9 cellular contexts compared by ENCODE assay signal in genomic region chr13:91375119-91375729, GRCh38. TPM values are rescaled to one million over a fixed set of nuclear protein-coding genes. Genes with fewer than 3 reads are reported as not detected.
DNase-seq lines count a peak whose midpoint lies in the region; ATAC-seq and TF ChIP-seq lines count a peak whose summit lies in the region.
"Had no signal": no experiment of that assay in that cellular context is flagged by ENCODE, and none has a peak within 500 bp of the region (broad histone marks: within the 10 kb centered on the region; RNA-seq: fewer than 3 reads in every experiment).

No MANE protein-coding gene starts in this region.

- H3K4me1 ChIP-seq in CD8-positive, alpha-beta memory T cell (ENCODE audit: insufficient read depth, low read length), result no peaks in the 10 kb centered on the region

- TF ChIP-seq CTCF in CD4-positive, alpha-beta T cell (IDR thresholded peaks at IDR 0.05), result peak; percentile 44
- peak; percentile 67 for TF ChIP-seq CTCF in fibroblast of pulmonary artery (IDR thresholded peaks at IDR 0.05; ENCODE audit: low read length, missing control alignments)

- CTCF ChIA-PET in CD4-positive, alpha-beta T cell (lab: Charles Lee), result no interaction called here
- CTCF ChIA-PET in CD8-positive, alpha-beta memory T cell (lab: Charles Lee), result interaction anchor here (1.1 to 1.4 kb wide), 2 partner anchors 31 to 62 kb away, joined by 3 to 4 read pairs; no protein-coding TSS in a partner anchor

- H3K36me3 ChIP-seq in CD8-positive, alpha-beta memory T cell (ENCODE audit: insufficient read depth, low read length), result no peaks in the 10 kb centered on the region

- H3K9me3 Mint-ChIP-seq in CD4-positive, alpha-beta T cell, result no peaks in the 10 kb centered on the region
- H3K9me3 Mint-ChIP-seq in CD8-positive, alpha-beta memory T cell, result peaks cover 0 to 1% (median 0%) of the 10 kb centered on the region in 5 donors
- H3K9me3 Mint-ChIP-seq: naive thymus-derived CD8-positive, alpha-beta T cell had no signal

- POLR2A ChIA-PET in CD4-positive, alpha-beta T cell (lab: Charles Lee), result no interaction called here
- POLR2A ChIA-PET in CD8-positive, alpha-beta memory T cell (lab: Charles Lee), result no interaction called here

- peaks cover 12% of the 10 kb centered on the region for H3K27me3 Mint-ChIP-seq in CD4-positive, alpha-beta T cell
- peaks cover 4 to 14% of the 10 kb centered on the region in 2 donors for H3K27me3 Mint-ChIP-seq in CD8-positive, alpha-beta memory T cell

- H3K27me3 ChIP-seq in CD4-positive, alpha-beta T cell (ENCODE audit: control insufficient read depth, insufficient read depth, low read length), result no peaks in the 10 kb centered on the region
- no peaks in the 10 kb centered on the region for H3K27me3 ChIP-seq in CD8-positive, alpha-beta memory T cell (ENCODE audit: insufficient read depth, low read length, poor library complexity, severe bottlenecking)

- no peak for DNase-seq in CD4-positive, alpha-beta T cell
- DNase-seq in OCI-M1 (lab: John Stamatoyannopoulos, UW), result peak; percentile 79
- DNase-seq in fibroblast of pulmonary artery (ENCODE audit: low read depth), result peak; percentile 36
- no peak for DNase-seq in NCI-H1694 (lab: John Stamatoyannopoulos, UW)
- no peak for DNase-seq in CD8-positive, alpha-beta memory T cell
- no peak for DNase-seq in NCI-H1436 treated with DMSO at 0.1 percent for 48 hours (lab: John Stamatoyannopoulos, UW)

- H3K36me3 Mint-ChIP-seq in CD4-positive, alpha-beta T cell (ENCODE audit: low read depth), result no peaks in the 10 kb centered on the region
- no peaks in the 10 kb centered on the region for H3K36me3 Mint-ChIP-seq in CD8-positive, alpha-beta memory T cell
- H3K36me3 Mint-ChIP-seq: naive thymus-derived CD8-positive, alpha-beta T cell had no signal

- peak; percentile 65 for ATAC-seq in CD4-positive, alpha-beta T cell (ENCODE audit: poor library complexity)
- ATAC-seq in GM18868 (IDR thresholded peaks at IDR 0.05; ENCODE audit: unreplicated experiment) (peak; percentile 98), HG02943 (IDR thresholded peaks at IDR 0.05; ENCODE audit: low read depth, unreplicated experiment) (peak; percentile 97)

- H3K27ac ChIP-seq in CD4-positive, alpha-beta T cell (ENCODE audit: low read depth, low read length), result no peak overlapping the region
- H3K27ac ChIP-seq in CD8-positive, alpha-beta memory T cell (ENCODE audit: low read depth, low read length), result no peak overlapping the region

- H3K4me3 Mint-ChIP-seq in CD4-positive, alpha-beta T cell, result no peak overlapping the region
- H3K4me3 Mint-ChIP-seq in CD8-positive, alpha-beta memory T cell, result no peak overlapping the region
- H3K4me3 Mint-ChIP-seq: naive thymus-derived CD8-positive, alpha-beta T cell had no signal

- no peak overlapping the region for H3K4me3 ChIP-seq in fibroblast of pulmonary artery (replicated peaks; ENCODE audit: low read depth, low read length)
- H3K4me3 ChIP-seq in CD8-positive, alpha-beta memory T cell (ENCODE audit: low read length), result no peak overlapping the region

- no peak overlapping the region for H3K27ac Mint-ChIP-seq in CD4-positive, alpha-beta T cell
- no peak overlapping the region for H3K27ac Mint-ChIP-seq in CD8-positive, alpha-beta memory T cell

- no peaks in the 10 kb centered on the region for H3K9me3 ChIP-seq in CD4-positive, alpha-beta T cell (ENCODE audit: control insufficient read depth, low read length)
- no peaks in the 10 kb centered on the region for H3K9me3 ChIP-seq in CD8-positive, alpha-beta memory T cell (ENCODE audit: low read length)

- intact Hi-C loops in CD4-positive, alpha-beta T cell (cut with DNase I, micrococcal nuclease), result loop anchor here (2.0 to 10.0 kb wide), 3 partner anchors 80 to 348 kb away; no protein-coding TSS in a partner anchor

- H3K4me1 Mint-ChIP-seq in CD4-positive, alpha-beta T cell (ENCODE audit: low read depth), result no peaks in the 10 kb centered on the region
- peaks cover 0 to 6% (median 5%) of the 10 kb centered on the region in 3 donors for H3K4me1 Mint-ChIP-seq in CD8-positive, alpha-beta memory T cell

RNA-seq across cellular contexts. Expression of gene GPC5, which starts 23.2 kb away (rescaled TPM):
- total RNA-seq in CD4-positive, alpha-beta T cell, result not detected
- under 1 TPM; 0.13 to 0.39 TPM for total RNA-seq in CD8-positive, alpha-beta memory T cell
- 0.08 TPM for polyA plus RNA-seq in CD8-positive, alpha-beta memory T cell
- total RNA-seq: naive thymus-derived CD8-positive, alpha-beta T cell had no signal
- polyA plus RNA-seq: naive thymus-derived CD8-positive, alpha-beta T cell had no signal

RNA-seq across cellular contexts. Expression of gene MIR17HG, which starts 27.7 kb away (rescaled TPM):
- 1 to 10 TPM; 6.0 to 6.6 TPM for total RNA-seq in CD4-positive, alpha-beta T cell
- 10 to 100 TPM; 21.0 to 21.5 TPM for total RNA-seq in CD8-positive, alpha-beta memory T cell
- 0.26 TPM for polyA plus RNA-seq in CD8-positive, alpha-beta memory T cell

Comparison
In these comparisons a context has a peak if more than half of its experiments do, and no peak if none do; other contexts are left out.
1. DNase-seq: peak in OCI-M1 (single experiment) and fibroblast of pulmonary artery (single experiment); none in CD4-positive, alpha-beta T cell (0 of 10), NCI-H1694 (single experiment), CD8-positive, alpha-beta memory T cell (0 of 5) and NCI-H1436 treated with DMSO at 0.1 percent for 48 hours (single experiment).
2. Peak in every context shown above with its lines, with median percentiles within 50 percentile points of each other: ATAC-seq.